ENCODE assay signal across 1 cellular context in genomic region chr1:54363925-54364324, GRCh38.
TF ChIP-seq lines count a peak whose summit lies in the region.

No MANE protein-coding gene starts in this region.

TF ChIP-seq in GM23338, 12 proteins besides CTCF, POLR2A, EP300 and RAD21 (continued from another document):
- TF ChIP-seq, protein P1, sequence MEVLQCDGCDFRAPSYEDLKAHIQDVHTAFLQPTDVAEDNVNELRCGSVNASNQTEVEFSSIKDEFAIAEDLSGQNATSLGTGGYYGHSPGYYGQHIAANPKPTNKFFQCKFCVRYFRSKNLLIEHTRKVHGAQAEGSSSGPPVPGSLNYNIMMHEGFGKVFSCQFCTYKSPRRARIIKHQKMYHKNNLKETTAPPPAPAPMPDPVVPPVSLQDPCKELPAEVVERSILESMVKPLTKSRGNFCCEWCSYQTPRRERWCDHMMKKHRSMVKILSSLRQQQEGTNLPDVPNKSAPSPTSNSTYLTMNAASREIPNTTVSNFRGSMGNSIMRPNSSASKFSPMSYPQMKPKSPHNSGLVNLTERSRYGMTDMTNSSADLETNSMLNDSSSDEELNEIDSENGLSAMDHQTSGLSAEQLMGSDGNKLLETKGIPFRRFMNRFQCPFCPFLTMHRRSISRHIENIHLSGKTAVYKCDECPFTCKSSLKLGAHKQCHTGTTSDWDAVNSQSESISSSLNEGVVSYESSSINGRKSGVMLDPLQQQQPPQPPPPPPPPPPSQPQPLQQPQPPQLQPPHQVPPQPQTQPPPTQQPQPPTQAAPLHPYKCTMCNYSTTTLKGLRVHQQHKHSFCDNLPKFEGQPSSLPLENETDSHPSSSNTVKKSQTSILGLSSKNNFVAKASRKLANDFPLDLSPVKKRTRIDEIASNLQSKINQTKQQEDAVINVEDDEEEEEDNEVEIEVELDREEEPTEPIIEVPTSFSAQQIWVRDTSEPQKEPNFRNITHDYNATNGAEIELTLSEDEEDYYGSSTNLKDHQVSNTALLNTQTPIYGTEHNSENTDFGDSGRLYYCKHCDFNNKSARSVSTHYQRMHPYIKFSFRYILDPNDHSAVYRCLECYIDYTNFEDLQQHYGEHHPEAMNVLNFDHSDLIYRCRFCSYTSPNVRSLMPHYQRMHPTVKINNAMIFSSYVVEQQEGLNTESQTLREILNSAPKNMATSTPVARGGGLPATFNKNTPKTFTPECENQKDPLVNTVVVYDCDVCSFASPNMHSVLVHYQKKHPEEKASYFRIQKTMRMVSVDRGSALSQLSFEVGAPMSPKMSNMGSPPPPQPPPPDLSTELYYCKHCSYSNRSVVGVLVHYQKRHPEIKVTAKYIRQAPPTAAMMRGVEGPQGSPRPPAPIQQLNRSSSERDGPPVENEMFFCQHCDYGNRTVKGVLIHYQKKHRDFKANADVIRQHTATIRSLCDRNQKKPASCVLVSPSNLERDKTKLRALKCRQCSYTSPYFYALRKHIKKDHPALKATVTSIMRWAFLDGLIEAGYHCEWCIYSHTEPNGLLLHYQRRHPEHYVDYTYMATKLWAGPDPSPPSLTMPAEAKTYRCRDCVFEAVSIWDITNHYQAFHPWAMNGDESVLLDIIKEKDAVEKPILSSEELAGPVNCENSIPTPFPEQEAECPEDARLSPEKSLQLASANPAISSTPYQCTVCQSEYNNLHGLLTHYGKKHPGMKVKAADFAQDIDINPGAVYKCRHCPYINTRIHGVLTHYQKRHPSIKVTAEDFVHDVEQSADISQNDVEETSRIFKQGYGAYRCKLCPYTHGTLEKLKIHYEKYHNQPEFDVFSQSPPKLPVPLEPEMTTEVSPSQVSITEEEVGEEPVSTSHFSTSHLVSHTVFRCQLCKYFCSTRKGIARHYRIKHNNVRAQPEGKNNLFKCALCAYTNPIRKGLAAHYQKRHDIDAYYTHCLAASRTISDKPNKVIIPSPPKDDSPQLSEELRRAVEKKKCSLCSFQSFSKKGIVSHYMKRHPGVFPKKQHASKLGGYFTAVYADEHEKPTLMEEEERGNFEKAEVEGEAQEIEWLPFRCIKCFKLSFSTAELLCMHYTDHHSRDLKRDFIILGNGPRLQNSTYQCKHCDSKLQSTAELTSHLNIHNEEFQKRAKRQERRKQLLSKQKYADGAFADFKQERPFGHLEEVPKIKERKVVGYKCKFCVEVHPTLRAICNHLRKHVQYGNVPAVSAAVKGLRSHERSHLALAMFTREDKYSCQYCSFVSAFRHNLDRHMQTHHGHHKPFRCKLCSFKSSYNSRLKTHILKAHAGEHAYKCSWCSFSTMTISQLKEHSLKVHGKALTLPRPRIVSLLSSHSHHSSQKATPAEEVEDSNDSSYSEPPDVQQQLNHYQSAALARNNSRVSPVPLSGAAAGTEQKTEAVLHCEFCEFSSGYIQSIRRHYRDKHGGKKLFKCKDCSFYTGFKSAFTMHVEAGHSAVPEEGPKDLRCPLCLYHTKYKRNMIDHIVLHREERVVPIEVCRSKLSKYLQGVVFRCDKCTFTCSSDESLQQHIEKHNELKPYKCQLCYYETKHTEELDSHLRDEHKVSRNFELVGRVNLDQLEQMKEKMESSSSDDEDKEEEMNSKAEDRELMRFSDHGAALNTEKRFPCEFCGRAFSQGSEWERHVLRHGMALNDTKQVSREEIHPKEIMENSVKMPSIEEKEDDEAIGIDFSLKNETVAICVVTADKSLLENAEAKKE (CRISPR knock-in tag; IDR thresholded peaks at IDR 0.05), result no peak
- TF ChIP-seq EZH2 (IDR thresholded peaks at IDR 0.05; ENCODE audit: low read depth, unreplicated experiment), result no peak
- TF ChIP-seq STAT1 (IDR thresholded peaks at IDR 0.05; ENCODE audit: unreplicated experiment), result no peak
